Comparison of ENCODE assay signal across 16 cellular contexts in genomic region chr11:123438191-123438627, GRCh38. TPM values are rescaled to one million over a fixed set of nuclear protein-coding genes. Genes with fewer than 3 reads are reported as not detected.
DNase-seq lines count a peak whose midpoint lies in the region; ATAC-seq and TF ChIP-seq lines count a peak whose summit lies in the region.
"Had no signal": no experiment of that assay in that cellular context is flagged by ENCODE, and none has a peak within 500 bp of the region (broad histone marks: within the 10 kb centered on the region; RNA-seq: fewer than 3 reads in every experiment).

No MANE protein-coding gene starts in this region.

- H3K9ac ChIP-seq in IMR-90 (ENCODE audit: low read depth, low read length) (no peak overlapping the region), mesendoderm (ENCODE audit: low read length) (peak overlapping the region; percentile 18)

- H3K79me1 ChIP-seq in IMR-90 (ENCODE audit: low read depth in 1 of 2, low read length in 2 of 2), result peaks cover 27 to 53% of the 10 kb centered on the region in 2 experiments
- H3K79me1 ChIP-seq in mesendoderm (ENCODE audit: low read length), result peaks cover 4% of the 10 kb centered on the region

- no peak overlapping the region for H3K4me3 ChIP-seq in CD4-positive, alpha-beta memory T cell (ENCODE audit: low read length in 2 of 2)
- H3K4me3 ChIP-seq in IMR-90 (ENCODE audit: insufficient read depth, low read depth, low read length), result no peak overlapping the region
- H3K4me3 ChIP-seq in mesendoderm (ENCODE audit: low read length), result no peak overlapping the region
- H3K4me3 ChIP-seq: sigmoid colon had no signal

- 71% methylated on average over 4 of the region's 7 CpGs; no CpG with 5 or more reads in 1 of the 2 experiments for WGBS in IMR-90 (ENCODE audit: extremely low coverage in 2 of 2, insufficient read length in 1 of 2), 2 experiments
- WGBS in mesendoderm (ENCODE audit: extremely low coverage, insufficient coverage, low lambda C conversion rate), result no CpG with 5 or more reads among the region's 7 CpGs

- intact Hi-C loops in CD4-positive, alpha-beta memory T cell (cut with micrococcal nuclease), result no loop called here
- intact Hi-C loops in IMR-90 (cut with micrococcal nuclease), result no loop called here

- H3K9me1 ChIP-seq in IMR-90 (ENCODE audit: insufficient read depth, low read length), result 0 out of 2 replicates have a peak, but pooled peaks cover 5% of the 10 kb centered on the region

- H4K8ac ChIP-seq in IMR-90 (ENCODE audit: low read depth in 2 of 2, low read length in 2 of 2) (no peak overlapping the region), mesendoderm (ENCODE audit: low read depth, low read length) (no peak overlapping the region)

- CTCF ChIA-PET in CD4-positive, alpha-beta memory T cell (lab: Charles Lee; ENCODE audit: partially characterized antibody), result interaction anchor here (1.1 to 9.0 kb wide), 4 partner anchors 11 to 137 kb away, joined by 3 to 172 read pairs (median 5); no protein-coding TSS in a partner anchor
- CTCF ChIA-PET in IMR-90 (lab: Yijun Ruan, JAX) (no interaction called here), HEK293T (lab: Yijun Ruan, JAX) (interaction anchor here (0.6 kb wide), 1 partner anchor 27 kb away, joined by 3 read pairs; no protein-coding TSS in a partner anchor)

- H3K9me3 Mint-ChIP-seq in CD4-positive, alpha-beta memory T cell, result peaks cover 0 to 6% (median 0%) of the 10 kb centered on the region in 8 donors
- H3K9me3 Mint-ChIP-seq in activated T-helper 17 cell treated with anti-CD3 and anti-CD28 coated beads, Interleukin-2, amount 50 U/mL, for 72 hours, result no peaks in the 10 kb centered on the region
- H3K9me3 Mint-ChIP-seq: CD8-positive, alpha-beta memory T cell had no signal

- H3K4me3 Mint-ChIP-seq in CD4-positive, alpha-beta memory T cell, result peak overlapping the region in 5 of 8 donors; percentile 14 to 68 (median 40)
- H3K4me3 Mint-ChIP-seq in activated T-helper 17 cell treated with anti-CD3 and anti-CD28 coated beads, Interleukin-2, amount 50 U/mL, for 72 hours, result peak overlapping the region; percentile 62

- H2BK15ac ChIP-seq in IMR-90 (ENCODE audit: low read depth, low read length) (no peak overlapping the region), mesendoderm (replicated peaks; ENCODE audit: low read depth) (no peak overlapping the region)

- H4K91ac ChIP-seq in IMR-90 (ENCODE audit: insufficient read depth, low read depth, low read length), result no peak overlapping the region

- in situ Hi-C loops in IMR-90 (cut with MboI; ENCODE audit: low sequenced_read_pairs), result no loop called here

- H3K56ac ChIP-seq in IMR-90 (ENCODE audit: extremely low read depth, insufficient read depth, low read length), result no peak overlapping the region
- H3K56ac ChIP-seq in mesendoderm (ENCODE audit: low read length), result peak overlapping the region; percentile 54

- no peak for TF ChIP-seq POLR2A in IMR-90 (IDR thresholded peaks at IDR 0.05; ENCODE audit: low read depth, low read length)

- H3K79me2 ChIP-seq in mesendoderm (ENCODE audit: control insufficient read depth, insufficient read depth, low read length), result no peaks in the 10 kb centered on the region

- DNase-seq in CD4-positive, alpha-beta memory T cell, result no peak
- DNase-seq in IMR-90 (peak; percentile 17), mesendoderm (peak; percentile 97), HEK293T (ENCODE audit: extremely low spot score) (no peak), cerebellum (ENCODE audit: low spot score) (no peak)
- no peak for DNase-seq in stimulated activated naive CD4-positive, alpha-beta T cell treated with Interleukin-2 at 50 U/mL for 16 hours (lab: John Stamatoyannopoulos, UW)
- DNase-seq: CD8-positive, alpha-beta memory T cell; left cardiac atrium; NCI-H1105 treated with DMSO at 0.1 percent for 48 hours; NCI-H446 treated with DMSO at 0.1 percent for 48 hours; SHP77; sigmoid colon; substantia nigra had no signal

- H3K4me1 Mint-ChIP-seq in CD4-positive, alpha-beta memory T cell, result peaks cover 23 to 76% (median 42%) of the 10 kb centered on the region in 4 donors
- peaks cover 32% of the 10 kb centered on the region for H3K4me1 Mint-ChIP-seq in activated T-helper 17 cell treated with anti-CD3 and anti-CD28 coated beads, Interleukin-2, amount 50 U/mL, for 72 hours

- no peak for TF ChIP-seq CTCF in IMR-90 (conservative IDR thresholded peaks at IDR 0.05; ENCODE audit: low read depth, low read length)

- H3K36me3 ChIP-seq in CD4-positive, alpha-beta memory T cell (ENCODE audit: insufficient read depth, low read length), result no peaks in the 10 kb centered on the region
- H3K36me3 ChIP-seq in IMR-90 (ENCODE audit: control insufficient read depth, insufficient read depth, low read length), result no peaks in the 10 kb centered on the region
- no peaks in the 10 kb centered on the region for H3K36me3 ChIP-seq in mesendoderm (ENCODE audit: control insufficient read depth, insufficient read depth, low read length)
- H3K36me3 ChIP-seq: sigmoid colon had no signal

- no peak overlapping the region for H3K18ac ChIP-seq in IMR-90 (ENCODE audit: low read depth, low read length)
- peak overlapping the region; percentile 54 for H3K18ac ChIP-seq in mesendoderm (ENCODE audit: low read length)

- H2BK120ac ChIP-seq in IMR-90 (ENCODE audit: low read depth, low read length) (no peak overlapping the region), mesendoderm (ENCODE audit: low read depth, low read length) (no peak overlapping the region)

- POLR2A ChIA-PET in CD4-positive, alpha-beta memory T cell (lab: Charles Lee; ENCODE audit: partially characterized antibody), result no interaction called here
- POLR2A ChIA-PET in IMR-90 (lab: Charles Lee; ENCODE audit: unreplicated experiment), result no interaction called here
- POLR2A ChIA-PET in HEK293T (lab: Yijun Ruan, JAX), result no interaction called here

- H2AFZ ChIP-seq in IMR-90 (replicated peaks; ENCODE audit: low read length, poor library complexity), result no peak overlapping the region

- H4K20me1 ChIP-seq in IMR-90 (ENCODE audit: insufficient read depth, low read length), result no peaks in the 10 kb centered on the region

- no TSS peak for BruUV-seq in IMR-90 (replicated peaks; lab: Mats Ljungman, UMichigan)

- H3K27ac Mint-ChIP-seq in CD4-positive, alpha-beta memory T cell, result peak overlapping the region in 6 of 7 donors; percentile 13 to 90 (median 72)
- peak overlapping the region; percentile 73 for H3K27ac Mint-ChIP-seq in activated T-helper 17 cell treated with anti-CD3 and anti-CD28 coated beads, Interleukin-2, amount 50 U/mL, for 72 hours

- no peak overlapping the region for H3K23ac ChIP-seq in IMR-90 (ENCODE audit: low read depth, low read length)
- H3K23ac ChIP-seq in mesendoderm (ENCODE audit: low read length), result no peak overlapping the region

- peak overlapping the region; percentile 9 for H2AK9ac ChIP-seq in IMR-90 (replicated peaks; ENCODE audit: low read depth, low read length, poor library complexity)

- ATAC-seq in IMR-90 (ENCODE audit: low read depth), result no peak
- ATAC-seq in activated T-helper 17 cell treated with anti-CD3 and anti-CD28 coated beads, Interleukin-2, amount 50 U/mL, for 72 hours (replicated peaks), result peak; percentile 50
- ATAC-seq in GM21737 (IDR thresholded peaks at IDR 0.05; ENCODE audit: unreplicated experiment), result no peak
- ATAC-seq: left cardiac atrium had no signal

- H3K27ac ChIP-seq in CD4-positive, alpha-beta memory T cell (ENCODE audit: low read depth, low read length), result no peak overlapping the region
- H3K27ac ChIP-seq in IMR-90 (ENCODE audit: insufficient read depth, low read length) (no peak overlapping the region), mesendoderm (ENCODE audit: low read depth, low read length) (peak overlapping the region; percentile 34)
- H3K27ac ChIP-seq: sigmoid colon, VCaP had no signal

- H3K4ac ChIP-seq in IMR-90 (ENCODE audit: low read depth, low read length) (no peak overlapping the region), mesendoderm (ENCODE audit: low read depth, low read length) (no peak overlapping the region)

- no peaks in the 10 kb centered on the region for H3K27me3 Mint-ChIP-seq in CD4-positive, alpha-beta memory T cell
- H3K27me3 Mint-ChIP-seq in activated T-helper 17 cell treated with anti-CD3 and anti-CD28 coated beads, Interleukin-2, amount 50 U/mL, for 72 hours, result no peaks in the 10 kb centered on the region
- H3K27me3 Mint-ChIP-seq: CD8-positive, alpha-beta memory T cell had no signal

- H2AK5ac ChIP-seq in IMR-90 (ENCODE audit: low read depth, low read length) (no peak overlapping the region), mesendoderm (ENCODE audit: low read length) (peak overlapping the region; percentile 88)

- no peak overlapping the region for H3K14ac ChIP-seq in IMR-90 (replicated peaks; ENCODE audit: low read depth, low read length)

- H2BK5ac ChIP-seq in IMR-90 (ENCODE audit: low read depth, low read length, poor library complexity, severe bottlenecking) (no peak overlapping the region), mesendoderm (ENCODE audit: low read length) (peak overlapping the region; percentile 29)

- H3K27me3 ChIP-seq in CD4-positive, alpha-beta memory T cell (ENCODE audit: insufficient read depth, low read length), result no peaks in the 10 kb centered on the region
- H3K27me3 ChIP-seq in IMR-90 (ENCODE audit: control insufficient read depth, insufficient read depth, low read length) (no peaks in the 10 kb centered on the region), mesendoderm (ENCODE audit: insufficient read depth, low read length, poor library complexity) (no peaks in the 10 kb centered on the region)
- H3K27me3 ChIP-seq: sigmoid colon had no signal

- H3K4me2 ChIP-seq in IMR-90 (ENCODE audit: low read depth, low read length), result no peak overlapping the region
- H3K4me2 ChIP-seq in mesendoderm (ENCODE audit: low read length), result no peak overlapping the region

- no peak for TF ChIP-seq RAD21 in IMR-90 (IDR thresholded peaks at IDR 0.05; ENCODE audit: low read length)

- dilution Hi-C loops in IMR-90 (cut with HindIII; ENCODE audit: low sequenced_read_pairs, unreplicated experiment), result no loop called here

- H2BK20ac ChIP-seq in IMR-90 (ENCODE audit: low read depth, low read length), result no peak overlapping the region

- H3K9me3 ChIP-seq in CD4-positive, alpha-beta memory T cell (ENCODE audit: control insufficient read depth in 1 of 2, low read length in 2 of 2), result no peaks in the 10 kb centered on the region
- H3K9me3 ChIP-seq in IMR-90 (ENCODE audit: control insufficient read depth, insufficient read depth, low read length), result no peaks in the 10 kb centered on the region
- H3K9me3 ChIP-seq: sigmoid colon had no signal

- peaks cover 4 to 6% of the 10 kb centered on the region in 2 donors for H3K36me3 Mint-ChIP-seq in CD4-positive, alpha-beta memory T cell
- peaks cover 21% of the 10 kb centered on the region for H3K36me3 Mint-ChIP-seq in activated T-helper 17 cell treated with anti-CD3 and anti-CD28 coated beads, Interleukin-2, amount 50 U/mL, for 72 hours (ENCODE audit: low read depth)

- peaks cover 20% of the 10 kb centered on the region for H3K4me1 ChIP-seq in CD4-positive, alpha-beta memory T cell (ENCODE audit: insufficient read depth, low read length)
- H3K4me1 ChIP-seq in IMR-90 (ENCODE audit: control insufficient read depth, insufficient read depth, low read length), result peaks cover 8% of the 10 kb centered on the region
- peaks cover 14% of the 10 kb centered on the region for H3K4me1 ChIP-seq in mesendoderm (ENCODE audit: control insufficient read depth, low read depth, low read length)
- H3K4me1 ChIP-seq: sigmoid colon had no signal

- no peak overlapping the region for H4K5ac ChIP-seq in IMR-90 (ENCODE audit: low read depth, low read length)
- H4K5ac ChIP-seq in mesendoderm (ENCODE audit: low read length), result no peak overlapping the region

RNA-seq across cellular contexts. Expression of gene GRAMD1B, which starts 8.1 kb away (rescaled TPM):
- 10 to 100 TPM; 19.5 to 26.0 TPM for total RNA-seq in CD4-positive, alpha-beta memory T cell
- polyA plus RNA-seq in CD4-positive, alpha-beta memory T cell, result 1 to 10 TPM; 4.2 to 5.3 TPM
- total RNA-seq in IMR-90 (2012; rRNA removed), result 6.1 and 7.2 TPM in 2 replicates
- polyA plus RNA-seq in IMR-90 (2012; rRNA removed), result 7.1 and 9.2 TPM in 2 replicates
- 3.9 and 6.4 TPM in 2 replicates for polyA plus RNA-seq in IMR-90 (2012; cell fraction: cytosol; rRNA removed)
- 26.9 and 28.8 TPM in 2 replicates for polyA plus RNA-seq in IMR-90 (2012; cell fraction: nucleus; rRNA removed; ENCODE audit: low replicate concordance)
- 10 to 100 TPM; 41.7 to 78.3 TPM for total RNA-seq in activated T-helper 17 cell treated with anti-CD3 and anti-CD28 coated beads, Interleukin-2, amount 50 U/mL, for 72 hours
- 5.0 TPM for polyA plus RNA-seq in mesendoderm (2013, experiment 1 of 2)
- polyA plus RNA-seq in mesendoderm (2013, experiment 2 of 2), result 5.0 TPM
- total RNA-seq in cerebellum, result 50.8 TPM

Comparison
In these comparisons a context has a peak if more than half of its experiments do, and no peak if none do; other contexts are left out.
1. DNase-seq: peak in IMR-90 (single experiment) and mesendoderm (single experiment); none in CD4-positive, alpha-beta memory T cell (0 of 5), HEK293T (single experiment), stimulated activated naive CD4-positive, alpha-beta T cell treated with Interleukin-2 at 50 U/mL for 16 hours (single experiment) and cerebellum (single experiment).